Comparison of ENCODE assay signal across 2 cellular contexts in the genomic region with DNA sequence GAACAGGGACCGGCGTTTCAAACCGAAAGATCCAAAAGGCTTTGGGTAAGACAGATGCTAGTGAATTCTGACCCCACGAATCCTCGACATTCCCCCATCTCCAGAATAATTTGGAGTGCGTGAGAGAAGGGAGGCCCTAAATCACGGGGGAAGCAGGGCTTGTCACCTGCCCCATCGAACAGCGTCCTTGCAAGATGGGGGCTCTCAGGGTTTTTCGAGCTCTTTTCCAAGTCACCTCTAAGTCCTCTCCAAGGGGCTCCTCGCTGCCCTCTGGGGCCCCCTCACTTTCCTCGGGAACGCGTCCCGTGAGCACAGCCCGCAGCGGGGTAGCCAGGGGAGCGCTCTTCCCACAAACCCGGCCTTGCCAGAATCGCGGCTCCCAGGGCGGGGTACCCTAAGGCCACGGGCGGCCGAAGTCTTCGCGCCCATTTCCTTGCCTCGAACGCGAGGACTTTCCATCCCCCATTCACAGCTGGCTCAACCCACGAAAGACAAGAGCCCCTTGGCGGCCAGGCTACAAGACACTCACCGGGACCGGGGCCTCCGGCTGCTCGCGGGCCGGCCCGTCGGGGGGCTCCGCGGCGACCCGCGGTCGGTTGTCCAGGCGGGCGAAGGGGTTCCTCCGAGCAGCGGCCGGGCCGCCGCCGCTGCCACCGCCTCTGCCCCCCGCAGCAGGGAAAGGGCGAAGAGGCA.
TF ChIP-seq lines count a peak whose summit lies in the region.

No MANE protein-coding gene starts in this region.

TF ChIP-seq in A549, 52 proteins besides CTCF, POLR2A, EP300 and RAD21:
- no peak for TF ChIP-seq CBX8 (IDR thresholded peaks at IDR 0.05)
- TF ChIP-seq CHD2 (IDR thresholded peaks at IDR 0.05; ENCODE audit: low read length, partially characterized antibody), result no peak

TF ChIP-seq in HEK293, 187 proteins besides CTCF, POLR2A, EP300 and RAD21 (continues in another document):
- no peak for TF ChIP-seq ZNF302 (tag by site-specific recombination; IDR thresholded peaks at IDR 0.05; ENCODE audit: low read depth)
- TF ChIP-seq ZNF660 (tag by site-specific recombination; IDR thresholded peaks at IDR 0.05), result 0 out of 2 replicates have a peak, but pooled peaks have one; percentile 13
- TF ChIP-seq ZEB2 (tag by site-specific recombination; IDR thresholded peaks at IDR 0.05), result peak; percentile 53; the same call in 1 of the 2 replicates
- peak; percentile 24 for TF ChIP-seq IKZF3 (tag by site-specific recombination; IDR thresholded peaks at IDR 0.05)
- TF ChIP-seq PATZ1 (tag by site-specific recombination; IDR thresholded peaks at IDR 0.05), result peak; percentile 43; the same call in 1 of the 2 replicates
- 0 out of 2 replicates have a peak, but pooled peaks have one; percentile 54 for TF ChIP-seq ZNF324 (tag by site-specific recombination; IDR thresholded peaks at IDR 0.05)
- TF ChIP-seq KLF1 (tag by site-specific recombination; IDR thresholded peaks at IDR 0.05), result no peak
- TF ChIP-seq ZNF658 (tag by site-specific recombination; IDR thresholded peaks at IDR 0.05), result no peak
- TF ChIP-seq ZNF654 (tag by site-specific recombination; IDR thresholded peaks at IDR 0.05; ENCODE audit: low read depth), result no peak
- no peak for TF ChIP-seq ZNF426 (tag by site-specific recombination; IDR thresholded peaks at IDR 0.05)
- TF ChIP-seq ZBTB48 (tag by site-specific recombination; IDR thresholded peaks at IDR 0.05), result 0 out of 2 replicates have a peak, but pooled peaks have one; percentile 29
- peak; percentile 29; the same call in 1 of the 2 replicates for TF ChIP-seq ZNF423 (tag by site-specific recombination; IDR thresholded peaks at IDR 0.05)
- TF ChIP-seq, protein P1, sequence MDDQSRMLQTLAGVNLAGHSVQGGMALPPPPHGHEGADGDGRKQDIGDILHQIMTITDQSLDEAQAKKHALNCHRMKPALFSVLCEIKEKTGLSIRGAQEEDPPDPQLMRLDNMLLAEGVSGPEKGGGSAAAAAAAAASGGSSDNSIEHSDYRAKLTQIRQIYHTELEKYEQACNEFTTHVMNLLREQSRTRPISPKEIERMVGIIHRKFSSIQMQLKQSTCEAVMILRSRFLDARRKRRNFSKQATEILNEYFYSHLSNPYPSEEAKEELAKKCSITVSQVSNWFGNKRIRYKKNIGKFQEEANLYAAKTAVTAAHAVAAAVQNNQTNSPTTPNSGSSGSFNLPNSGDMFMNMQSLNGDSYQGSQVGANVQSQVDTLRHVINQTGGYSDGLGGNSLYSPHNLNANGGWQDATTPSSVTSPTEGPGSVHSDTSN (CRISPR knock-in tag; IDR thresholded peaks at IDR 0.05), result 0 out of 2 replicates have a peak, but pooled peaks have one; percentile 41
- peak; percentile 31; the same call in 1 of the 2 replicates for TF ChIP-seq PRDM10 (tag by site-specific recombination; IDR thresholded peaks at IDR 0.05)
- TF ChIP-seq ZNF404 (tag by site-specific recombination; IDR thresholded peaks at IDR 0.05), result no peak
- TF ChIP-seq, protein P2, sequence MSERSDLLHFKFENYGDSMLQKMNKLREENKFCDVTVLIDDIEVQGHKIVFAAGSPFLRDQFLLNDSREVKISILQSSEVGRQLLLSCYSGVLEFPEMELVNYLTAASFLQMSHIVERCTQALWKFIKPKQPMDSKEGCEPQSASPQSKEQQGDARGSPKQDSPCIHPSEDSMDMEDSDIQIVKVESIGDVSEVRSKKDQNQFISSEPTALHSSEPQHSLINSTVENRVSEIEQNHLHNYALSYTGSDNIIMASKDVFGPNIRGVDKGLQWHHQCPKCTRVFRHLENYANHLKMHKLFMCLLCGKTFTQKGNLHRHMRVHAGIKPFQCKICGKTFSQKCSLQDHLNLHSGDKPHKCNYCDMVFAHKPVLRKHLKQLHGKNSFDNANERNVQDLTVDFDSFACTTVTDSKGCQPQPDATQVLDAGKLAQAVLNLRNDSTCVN (tag by site-specific recombination; optimal IDR thresholded peaks at IDR 0.05), result peak; percentile 56
- 0 out of 2 replicates have a peak, but pooled peaks have one; percentile 34 for TF ChIP-seq ZNF184 (tag by site-specific recombination; IDR thresholded peaks at IDR 0.05)
- TF ChIP-seq ZXDB (tag by site-specific recombination; IDR thresholded peaks at IDR 0.05), result peak; percentile 38; the same call in 1 of the 2 replicates
- TF ChIP-seq, protein P3, sequence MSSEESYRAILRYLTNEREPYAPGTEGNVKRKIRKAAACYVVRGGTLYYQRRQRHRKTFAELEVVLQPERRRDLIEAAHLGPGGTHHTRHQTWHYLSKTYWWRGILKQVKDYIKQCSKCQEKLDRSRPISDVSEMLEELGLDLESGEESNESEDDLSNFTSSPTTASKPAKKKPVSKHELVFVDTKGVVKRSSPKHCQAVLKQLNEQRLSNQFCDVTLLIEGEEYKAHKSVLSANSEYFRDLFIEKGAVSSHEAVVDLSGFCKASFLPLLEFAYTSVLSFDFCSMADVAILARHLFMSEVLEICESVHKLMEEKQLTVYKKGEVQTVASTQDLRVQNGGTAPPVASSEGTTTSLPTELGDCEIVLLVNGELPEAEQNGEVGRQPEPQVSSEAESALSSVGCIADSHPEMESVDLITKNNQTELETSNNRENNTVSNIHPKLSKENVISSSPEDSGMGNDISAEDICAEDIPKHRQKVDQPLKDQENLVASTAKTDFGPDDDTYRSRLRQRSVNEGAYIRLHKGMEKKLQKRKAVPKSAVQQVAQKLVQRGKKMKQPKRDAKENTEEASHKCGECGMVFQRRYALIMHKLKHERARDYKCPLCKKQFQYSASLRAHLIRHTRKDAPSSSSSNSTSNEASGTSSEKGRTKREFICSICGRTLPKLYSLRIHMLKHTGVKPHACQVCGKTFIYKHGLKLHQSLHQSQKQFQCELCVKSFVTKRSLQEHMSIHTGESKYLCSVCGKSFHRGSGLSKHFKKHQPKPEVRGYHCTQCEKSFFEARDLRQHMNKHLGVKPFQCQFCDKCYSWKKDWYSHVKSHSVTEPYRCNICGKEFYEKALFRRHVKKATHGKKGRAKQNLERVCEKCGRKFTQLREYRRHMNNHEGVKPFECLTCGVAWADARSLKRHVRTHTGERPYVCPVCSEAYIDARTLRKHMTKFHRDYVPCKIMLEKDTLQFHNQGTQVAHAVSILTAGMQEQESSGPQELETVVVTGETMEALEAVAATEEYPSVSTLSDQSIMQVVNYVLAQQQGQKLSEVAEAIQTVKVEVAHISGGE (tag by site-specific recombination; conservative IDR thresholded peaks at IDR 0.05; ENCODE audit: low read depth), result 0 out of 2 replicates have a peak, but pooled peaks have one; percentile 27
- peak; percentile 86 for TF ChIP-seq ZNF76 (tag by site-specific recombination; IDR thresholded peaks at IDR 0.05; ENCODE audit: borderline replicate concordance, low read depth)
- TF ChIP-seq EGR2 (tag by site-specific recombination; IDR thresholded peaks at IDR 0.05; ENCODE audit: low read depth), result no peak
- peak; percentile 50 for TF ChIP-seq ZNF335 (tag by site-specific recombination; conservative IDR thresholded peaks at IDR 0.05)
- no peak for TF ChIP-seq MZF1 (tag by site-specific recombination; IDR thresholded peaks at IDR 0.05; ENCODE audit: borderline replicate concordance)
- TF ChIP-seq, protein P4, sequence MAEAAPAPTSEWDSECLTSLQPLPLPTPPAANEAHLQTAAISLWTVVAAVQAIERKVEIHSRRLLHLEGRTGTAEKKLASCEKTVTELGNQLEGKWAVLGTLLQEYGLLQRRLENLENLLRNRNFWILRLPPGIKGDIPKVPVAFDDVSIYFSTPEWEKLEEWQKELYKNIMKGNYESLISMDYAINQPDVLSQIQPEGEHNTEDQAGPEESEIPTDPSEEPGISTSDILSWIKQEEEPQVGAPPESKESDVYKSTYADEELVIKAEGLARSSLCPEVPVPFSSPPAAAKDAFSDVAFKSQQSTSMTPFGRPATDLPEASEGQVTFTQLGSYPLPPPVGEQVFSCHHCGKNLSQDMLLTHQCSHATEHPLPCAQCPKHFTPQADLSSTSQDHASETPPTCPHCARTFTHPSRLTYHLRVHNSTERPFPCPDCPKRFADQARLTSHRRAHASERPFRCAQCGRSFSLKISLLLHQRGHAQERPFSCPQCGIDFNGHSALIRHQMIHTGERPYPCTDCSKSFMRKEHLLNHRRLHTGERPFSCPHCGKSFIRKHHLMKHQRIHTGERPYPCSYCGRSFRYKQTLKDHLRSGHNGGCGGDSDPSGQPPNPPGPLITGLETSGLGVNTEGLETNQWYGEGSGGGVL (tag by site-specific recombination; IDR thresholded peaks at IDR 0.05), result no peak
- peak; percentile 40; the same call in 1 of the 2 replicates for TF ChIP-seq ZBTB10 (tag by site-specific recombination; IDR thresholded peaks at IDR 0.05)
- TF ChIP-seq ZBTB8A (tag by site-specific recombination; IDR thresholded peaks at IDR 0.05), result peak; percentile 50; the same call in 1 of the 2 replicates
- no peak for TF ChIP-seq ZNF37A (tag by site-specific recombination; IDR thresholded peaks at IDR 0.05)
- TF ChIP-seq ZNF341 (tag by site-specific recombination; IDR thresholded peaks at IDR 0.05; ENCODE audit: low read depth), result peak; percentile 94
- peak; percentile 66; the same call in 1 of the 2 replicates for TF ChIP-seq ZBTB20 (tag by site-specific recombination; IDR thresholded peaks at IDR 0.05)
- TF ChIP-seq, protein P5, sequence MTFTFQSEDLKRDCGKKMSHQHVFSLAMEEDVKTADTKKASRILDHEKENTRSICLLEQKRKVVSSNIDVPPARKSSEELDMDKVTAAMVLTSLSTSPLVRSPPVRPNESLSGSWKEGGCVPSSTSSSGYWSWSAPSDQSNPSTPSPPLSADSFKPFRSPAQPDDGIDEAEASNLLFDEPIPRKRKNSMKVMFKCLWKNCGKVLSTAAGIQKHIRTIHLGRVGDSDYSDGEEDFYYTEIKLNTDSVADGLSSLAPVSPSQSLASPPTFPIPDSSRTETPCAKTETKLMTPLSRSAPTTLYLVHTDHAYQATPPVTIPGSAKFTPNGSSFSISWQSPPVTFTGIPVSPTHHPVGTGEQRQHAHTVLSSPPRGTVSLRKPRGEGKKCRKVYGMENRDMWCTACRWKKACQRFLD (tag by site-specific recombination; IDR thresholded peaks at IDR 0.05), result no peak
- TF ChIP-seq ZSCAN16 (tag by site-specific recombination; IDR thresholded peaks at IDR 0.05), result 0 out of 2 replicates have a peak, but pooled peaks have one; percentile 14
- peak; percentile 30 for TF ChIP-seq ZIC2 (tag by site-specific recombination; IDR thresholded peaks at IDR 0.05)
